ENCODE assay signal across 27 cellular contexts in the genomic region with DNA sequence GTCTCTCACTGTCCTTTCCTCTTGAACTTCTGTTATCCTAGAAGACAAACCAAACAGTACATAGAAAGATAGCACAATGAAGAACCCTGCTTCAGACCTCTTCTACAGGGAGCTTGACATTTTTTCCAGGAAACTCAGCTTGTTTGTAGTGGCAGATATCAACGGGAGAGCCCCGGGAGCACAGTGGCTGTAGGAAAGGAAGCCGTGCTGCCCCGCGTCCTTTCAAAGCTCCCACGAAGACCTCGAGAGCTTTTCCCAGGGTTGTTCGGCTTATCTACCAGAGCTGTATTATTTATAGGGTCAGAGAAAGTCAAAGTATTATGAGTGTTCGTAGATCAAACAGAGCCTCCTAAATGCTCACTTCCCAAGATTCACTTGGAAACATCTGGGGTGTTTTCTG.
"Had no signal": no experiment of that assay in that cellular context is flagged by ENCODE, and none has a peak within 500 bp of the region (broad histone marks: within the 10 kb centered on the region; RNA-seq: fewer than 3 reads in every experiment).

No MANE protein-coding gene starts in this region.

- H3K9ac ChIP-seq: SK-N-SH had no signal

- H3K9me2 ChIP-seq: SK-N-SH had no signal

- H3K4me1 ChIP-seq: gastrocnemius medialis, pancreas, prostate gland, tibial nerve had no signal

- H3K36me3 Mint-ChIP-seq: immature natural killer cell, naive B cell had no signal

- H3K4me2 ChIP-seq: SK-N-SH had no signal

- H3K27ac ChIP-seq: gastrocnemius medialis, pancreas, prostate gland, tibial nerve, WERI-Rb-1 had no signal

- H3K9me3 ChIP-seq: gastrocnemius medialis, pancreas, prostate gland, SK-N-SH, tibial nerve had no signal

- H3K36me3 ChIP-seq: gastrocnemius medialis, pancreas, prostate gland, tibial nerve, WERI-Rb-1 had no signal

- H3K4me3 Mint-ChIP-seq: activated CD4-positive, alpha-beta T cell treated with anti-CD3 and anti-CD28 coated beads, Interleukin-2, amount 10 ng/mL, durations not matched to agents 24 days and 14 days; activated CD8-positive, alpha-beta T cell treated with anti-CD3 and anti-CD28 coated beads for 36 hours; activated T-cell treated with anti-CD3 and anti-CD28 coated beads, Interleukin-2, amount 50 U/mL, for 4 hours; activated T-helper 17 cell treated with anti-CD3 and anti-CD28 coated beads, Interleukin-2, amount 50 U/mL, for 72 hours; central memory CD8-positive, alpha-beta T cell; immature natural killer cell; naive B cell; T-helper 1 cell treated with Interleukin-12 subunit alpha and Interleukin-12 subunit beta and Interleukin-4 antibody, amounts not matched to agents 30 μg/mL and 1 μg/mL, for 36 hours had no signal

- H3K27ac Mint-ChIP-seq: activated CD4-positive, alpha-beta T cell treated with anti-CD3 and anti-CD28 coated beads, Interleukin-2, amount 10 ng/mL, durations not matched to agents 24 days and 14 days; activated CD8-positive, alpha-beta T cell treated with anti-CD3 and anti-CD28 coated beads for 36 hours; activated T-helper 17 cell treated with anti-CD3 and anti-CD28 coated beads, Interleukin-2, amount 50 U/mL, for 72 hours; immature natural killer cell; naive B cell; T-helper 1 cell treated with Interleukin-12 subunit alpha and Interleukin-12 subunit beta and Interleukin-4 antibody, amounts not matched to agents 30 μg/mL and 1 μg/mL, for 36 hours had no signal

- ATAC-seq: activated CD8-positive, alpha-beta T cell treated with anti-CD3 and anti-CD28 coated beads for 36 hours; activated T-cell treated with anti-CD3 and anti-CD28 coated beads, Interleukin-2, amount 50 U/mL, for 4 hours; activated T-helper 17 cell treated with anti-CD3 and anti-CD28 coated beads, Interleukin-2, amount 50 U/mL, for 72 hours; gastrocnemius medialis; pancreas had no signal

- H3K27me3 ChIP-seq: pancreas, tibial nerve had no signal

- H3K9me3 Mint-ChIP-seq: activated CD4-positive, alpha-beta T cell treated with anti-CD3 and anti-CD28 coated beads, Interleukin-2, amount 10 ng/mL, durations not matched to agents 24 days and 14 days; activated CD8-positive, alpha-beta T cell treated with anti-CD3 and anti-CD28 coated beads for 36 hours; activated T-cell treated with anti-CD3 and anti-CD28 coated beads, Interleukin-2, amount 50 U/mL, for 4 hours; activated T-helper 17 cell treated with anti-CD3 and anti-CD28 coated beads, Interleukin-2, amount 50 U/mL, for 72 hours; central memory CD8-positive, alpha-beta T cell; immature natural killer cell; T-helper 1 cell treated with Interleukin-12 subunit alpha and Interleukin-12 subunit beta and Interleukin-4 antibody, amounts not matched to agents 30 μg/mL and 1 μg/mL, for 36 hours had no signal

- DNase-seq: activated CD4-positive, alpha-beta T cell treated with anti-CD3 and anti-CD28 coated beads, Interleukin-2, amount 10 ng/mL, durations not matched to agents 24 days and 14 days; activated CD4-positive, CD25-positive, alpha-beta regulatory T cell treated with anti-CD3 and anti-CD28 coated beads, Interleukin-2, amount 50 U/mL, for 72 hours; activated CD8-positive, alpha-beta T cell treated with anti-CD3 and anti-CD28 coated beads for 36 hours; activated gamma-delta T cell treated with Interleukin-2 at 50 U/mL for 16 hours; activated naive CD4-positive, alpha-beta T cell treated with anti-CD3 and anti-CD28 coated beads, Interleukin-2, amount 50 U/mL, for 16 hours; activated T-cell treated with anti-CD3 and anti-CD28 coated beads, Interleukin-2, amount 50 U/mL, for 4 hours; amniotic stem cell; effector CD8-positive, alpha-beta T cell; gastrocnemius medialis; glutamatergic neuron; hippocampal formation; immature natural killer cell; kidney; naive B cell; nucleus accumbens; pancreas; retina; SK-N-SH; stimulated activated CD4-positive, alpha-beta T cell treated with anti-CD3 and anti-CD28 coated beads, Interleukin-2, amount 100 ng/mL, for 48 hours; stimulated activated naive CD4-positive, alpha-beta T cell treated with Interleukin-2 at 50 U/mL for 16 hours; SW 1271; WERI-Rb-1 had no signal

- H3K4me1 Mint-ChIP-seq: activated CD4-positive, alpha-beta T cell treated with anti-CD3 and anti-CD28 coated beads, Interleukin-2, amount 10 ng/mL, durations not matched to agents 24 days and 14 days; activated T-helper 17 cell treated with anti-CD3 and anti-CD28 coated beads, Interleukin-2, amount 50 U/mL, for 72 hours; central memory CD8-positive, alpha-beta T cell; immature natural killer cell; naive B cell had no signal

- H3K4me3 ChIP-seq: gastrocnemius medialis, pancreas, prostate gland, tibial nerve had no signal
